In the genomic region with DNA sequence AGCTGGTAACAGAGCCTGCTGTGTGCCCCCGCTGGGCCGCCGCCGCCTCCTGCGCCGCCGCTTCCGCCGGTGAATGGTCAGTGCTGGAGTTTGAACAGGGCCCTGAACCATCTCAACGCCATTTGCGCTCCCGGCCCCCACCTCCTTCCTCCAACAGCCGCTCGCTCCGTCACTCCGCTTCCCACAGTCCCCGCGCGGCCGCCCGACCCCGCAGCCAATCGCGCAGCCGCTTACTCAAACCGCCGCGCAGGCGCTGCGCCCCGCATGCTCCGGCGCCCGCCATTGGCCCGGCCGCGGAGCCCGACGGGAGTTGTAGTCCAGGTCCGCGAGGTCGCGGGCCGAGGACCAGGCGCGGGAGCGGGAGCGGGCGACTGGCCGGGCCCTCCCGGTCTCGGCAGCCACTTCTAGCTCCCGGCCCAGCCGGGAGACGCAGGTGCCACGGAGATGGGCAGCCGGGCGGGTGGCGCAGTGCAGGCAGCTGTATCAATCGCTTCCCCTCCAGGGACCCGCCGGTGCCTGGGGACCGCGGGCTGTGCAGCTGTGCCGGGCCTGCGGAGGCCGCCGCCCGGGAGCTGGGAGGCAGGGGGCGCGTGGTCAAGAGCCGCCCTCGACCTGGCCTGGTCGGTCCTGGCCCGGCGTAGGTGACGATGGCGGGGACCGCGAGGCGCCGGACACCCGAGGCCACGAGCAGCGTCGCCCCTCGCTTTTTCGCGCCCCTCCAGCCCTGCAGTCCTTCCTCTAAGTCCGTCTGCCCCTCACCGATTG, we compare ENCODE assay signal across 8 cellular contexts. TPM values are rescaled to one million over a fixed set of nuclear protein-coding genes. Genes with fewer than 3 reads are reported as not detected.
DNase-seq lines count a peak whose midpoint lies in the region; ATAC-seq and TF ChIP-seq lines count a peak whose summit lies in the region.

A gene with protein sequence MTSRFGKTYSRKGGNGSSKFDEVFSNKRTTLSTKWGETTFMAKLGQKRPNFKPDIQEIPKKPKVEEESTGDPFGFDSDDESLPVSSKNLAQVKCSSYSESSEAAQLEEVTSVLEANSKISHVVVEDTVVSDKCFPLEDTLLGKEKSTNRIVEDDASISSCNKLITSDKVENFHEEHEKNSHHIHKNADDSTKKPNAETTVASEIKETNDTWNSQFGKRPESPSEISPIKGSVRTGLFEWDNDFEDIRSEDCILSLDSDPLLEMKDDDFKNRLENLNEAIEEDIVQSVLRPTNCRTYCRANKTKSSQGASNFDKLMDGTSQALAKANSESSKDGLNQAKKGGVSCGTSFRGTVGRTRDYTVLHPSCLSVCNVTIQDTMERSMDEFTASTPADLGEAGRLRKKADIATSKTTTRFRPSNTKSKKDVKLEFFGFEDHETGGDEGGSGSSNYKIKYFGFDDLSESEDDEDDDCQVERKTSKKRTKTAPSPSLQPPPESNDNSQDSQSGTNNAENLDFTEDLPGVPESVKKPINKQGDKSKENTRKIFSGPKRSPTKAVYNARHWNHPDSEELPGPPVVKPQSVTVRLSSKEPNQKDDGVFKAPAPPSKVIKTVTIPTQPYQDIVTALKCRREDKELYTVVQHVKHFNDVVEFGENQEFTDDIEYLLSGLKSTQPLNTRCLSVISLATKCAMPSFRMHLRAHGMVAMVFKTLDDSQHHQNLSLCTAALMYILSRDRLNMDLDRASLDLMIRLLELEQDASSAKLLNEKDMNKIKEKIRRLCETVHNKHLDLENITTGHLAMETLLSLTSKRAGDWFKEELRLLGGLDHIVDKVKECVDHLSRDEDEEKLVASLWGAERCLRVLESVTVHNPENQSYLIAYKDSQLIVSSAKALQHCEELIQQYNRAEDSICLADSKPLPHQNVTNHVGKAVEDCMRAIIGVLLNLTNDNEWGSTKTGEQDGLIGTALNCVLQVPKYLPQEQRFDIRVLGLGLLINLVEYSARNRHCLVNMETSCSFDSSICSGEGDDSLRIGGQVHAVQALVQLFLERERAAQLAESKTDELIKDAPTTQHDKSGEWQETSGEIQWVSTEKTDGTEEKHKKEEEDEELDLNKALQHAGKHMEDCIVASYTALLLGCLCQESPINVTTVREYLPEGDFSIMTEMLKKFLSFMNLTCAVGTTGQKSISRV (N-terminal part only) (minus strand): TSS at position 173 of the 765 bp plus-strand sequence. CDS start 3,723 bp downstream, outside the sequence.

- ATAC-seq in GM18870 (IDR thresholded peaks at IDR 0.05; ENCODE audit: unreplicated experiment): peak; percentile 89
- peak; percentile 97 for ATAC-seq in HG03108 (IDR thresholded peaks at IDR 0.05; ENCODE audit: unreplicated experiment)

- H3K27me3 ChIP-seq in iPS-18a (ENCODE audit: control insufficient read depth, insufficient read depth, low read length) (no peaks in the 10 kb centered on the region), skeletal muscle satellite cell (ENCODE audit: control insufficient read depth, insufficient read depth, low read length) (no peaks in the 10 kb centered on the region)

- H3K9me3 ChIP-seq in iPS-18a (ENCODE audit: control insufficient read depth, low read depth, low read length): no peaks in the 10 kb centered on the region
- no peaks in the 10 kb centered on the region for H3K9me3 ChIP-seq in skeletal muscle satellite cell (replicated peaks; ENCODE audit: low read length)

- DNase-seq in ACHN (peak; percentile 96), NCI-H2171 treated with DMSO at 0.1 percent for 48 hours (lab: John Stamatoyannopoulos, UW) (peak; percentile 85), T47D (ENCODE audit: low read depth in 1 of 2, low spot score in 1 of 2) (peak; percentile 97 to 99)

- H3K27ac ChIP-seq in VCaP (peak within 1 kb of the TSS; percentile 96), iPS-18a (ENCODE audit: low read length) (peak within 1 kb of the TSS; percentile 6)

- H3K9ac ChIP-seq in iPS-18a (ENCODE audit: low read length) (peak within 1 kb of the TSS; percentile 83), skeletal muscle satellite cell (ENCODE audit: low read depth, low read length) (peak within 1 kb of the TSS; percentile 97)

- peak within 1 kb of the TSS; percentile 89 for H3K4me2 ChIP-seq in skeletal muscle satellite cell (ENCODE audit: low read length)

- peaks cover 15% of the 10 kb centered on the region for H3K4me1 ChIP-seq in iPS-18a (ENCODE audit: control insufficient read depth, low read depth, low read length)
- H3K4me1 ChIP-seq in skeletal muscle satellite cell (ENCODE audit: control insufficient read depth, insufficient read depth, low read length): peaks cover 24% of the 10 kb centered on the region

- H3K36me3 ChIP-seq in iPS-18a (ENCODE audit: control insufficient read depth, low read depth, low read length) (peaks cover 12% of the 10 kb centered on the region), skeletal muscle satellite cell (ENCODE audit: insufficient read depth, low read length) (peaks cover 8% of the 10 kb centered on the region)

- in situ Hi-C loops in ACHN (cut with HindIII; ENCODE audit: low pct_ligation_motif_present, low pct_unique_long_range_greater_than_20kb, low sequenced_read_pairs): no loop called here
- in situ Hi-C loops in T47D (cut with HindIII; ENCODE audit: low pct_unique_long_range_greater_than_20kb, low sequenced_read_pairs): no loop called here

- H3K4me3 ChIP-seq in iPS-18a (ENCODE audit: low read length) (peak within 1 kb of the TSS; percentile 94), skeletal muscle satellite cell (ENCODE audit: low read length) (peak within 1 kb of the TSS; percentile 93)

- no peak for TF ChIP-seq CTCF in VCaP (conservative IDR thresholded peaks at IDR 0.05)

RNA-seq across cellular contexts. Expression of the gene that starts here (rescaled TPM):
- total RNA-seq in skeletal muscle satellite cell (2012; rRNA removed): 27.7 and 42.3 TPM in 2 replicates

Comparison
In these comparisons a context has a peak if more than half of its experiments do, and no peak if none do; other contexts are left out.
1. Peak in every context shown above with its lines: DNase-seq, ATAC-seq, H3K4me3 ChIP-seq and H3K27ac ChIP-seq.